In the genomic region with DNA sequence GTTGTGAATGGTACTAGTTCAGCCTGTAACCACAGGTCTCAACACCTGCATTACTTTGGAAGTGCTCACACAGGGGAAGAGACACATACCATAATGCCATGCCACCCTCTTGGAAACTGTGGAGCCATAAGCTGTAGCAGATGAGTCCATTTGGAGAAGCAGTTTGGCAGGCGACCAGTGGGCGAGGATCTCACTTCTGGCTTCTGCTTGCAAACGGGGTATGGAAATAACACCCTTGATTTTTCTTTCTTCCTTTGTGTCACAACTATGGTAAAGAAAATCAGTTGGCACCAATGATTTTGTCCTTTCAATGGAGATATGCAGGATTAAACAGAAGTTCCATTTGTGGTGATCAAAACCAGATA, we compare ENCODE assay signal across 1 cellular context.
TF ChIP-seq lines count a peak whose summit lies in the region.

No MANE protein-coding gene starts in this region.

TF ChIP-seq in HepG2, 621 proteins besides CTCF, POLR2A, EP300 and RAD21 (continued from another document and continues in another):
- no peak for TF ChIP-seq SP140L (CRISPR knock-in tag; IDR thresholded peaks at IDR 0.05; ENCODE audit: borderline replicate concordance)
- no peak for TF ChIP-seq MED8 (CRISPR knock-in tag; IDR thresholded peaks at IDR 0.05; ENCODE audit: insufficient replicate concordance)
- no peak for TF ChIP-seq ZNF101 (CRISPR knock-in tag; IDR thresholded peaks at IDR 0.05; ENCODE audit: borderline replicate concordance, low read depth)
- TF ChIP-seq, protein P1, sequence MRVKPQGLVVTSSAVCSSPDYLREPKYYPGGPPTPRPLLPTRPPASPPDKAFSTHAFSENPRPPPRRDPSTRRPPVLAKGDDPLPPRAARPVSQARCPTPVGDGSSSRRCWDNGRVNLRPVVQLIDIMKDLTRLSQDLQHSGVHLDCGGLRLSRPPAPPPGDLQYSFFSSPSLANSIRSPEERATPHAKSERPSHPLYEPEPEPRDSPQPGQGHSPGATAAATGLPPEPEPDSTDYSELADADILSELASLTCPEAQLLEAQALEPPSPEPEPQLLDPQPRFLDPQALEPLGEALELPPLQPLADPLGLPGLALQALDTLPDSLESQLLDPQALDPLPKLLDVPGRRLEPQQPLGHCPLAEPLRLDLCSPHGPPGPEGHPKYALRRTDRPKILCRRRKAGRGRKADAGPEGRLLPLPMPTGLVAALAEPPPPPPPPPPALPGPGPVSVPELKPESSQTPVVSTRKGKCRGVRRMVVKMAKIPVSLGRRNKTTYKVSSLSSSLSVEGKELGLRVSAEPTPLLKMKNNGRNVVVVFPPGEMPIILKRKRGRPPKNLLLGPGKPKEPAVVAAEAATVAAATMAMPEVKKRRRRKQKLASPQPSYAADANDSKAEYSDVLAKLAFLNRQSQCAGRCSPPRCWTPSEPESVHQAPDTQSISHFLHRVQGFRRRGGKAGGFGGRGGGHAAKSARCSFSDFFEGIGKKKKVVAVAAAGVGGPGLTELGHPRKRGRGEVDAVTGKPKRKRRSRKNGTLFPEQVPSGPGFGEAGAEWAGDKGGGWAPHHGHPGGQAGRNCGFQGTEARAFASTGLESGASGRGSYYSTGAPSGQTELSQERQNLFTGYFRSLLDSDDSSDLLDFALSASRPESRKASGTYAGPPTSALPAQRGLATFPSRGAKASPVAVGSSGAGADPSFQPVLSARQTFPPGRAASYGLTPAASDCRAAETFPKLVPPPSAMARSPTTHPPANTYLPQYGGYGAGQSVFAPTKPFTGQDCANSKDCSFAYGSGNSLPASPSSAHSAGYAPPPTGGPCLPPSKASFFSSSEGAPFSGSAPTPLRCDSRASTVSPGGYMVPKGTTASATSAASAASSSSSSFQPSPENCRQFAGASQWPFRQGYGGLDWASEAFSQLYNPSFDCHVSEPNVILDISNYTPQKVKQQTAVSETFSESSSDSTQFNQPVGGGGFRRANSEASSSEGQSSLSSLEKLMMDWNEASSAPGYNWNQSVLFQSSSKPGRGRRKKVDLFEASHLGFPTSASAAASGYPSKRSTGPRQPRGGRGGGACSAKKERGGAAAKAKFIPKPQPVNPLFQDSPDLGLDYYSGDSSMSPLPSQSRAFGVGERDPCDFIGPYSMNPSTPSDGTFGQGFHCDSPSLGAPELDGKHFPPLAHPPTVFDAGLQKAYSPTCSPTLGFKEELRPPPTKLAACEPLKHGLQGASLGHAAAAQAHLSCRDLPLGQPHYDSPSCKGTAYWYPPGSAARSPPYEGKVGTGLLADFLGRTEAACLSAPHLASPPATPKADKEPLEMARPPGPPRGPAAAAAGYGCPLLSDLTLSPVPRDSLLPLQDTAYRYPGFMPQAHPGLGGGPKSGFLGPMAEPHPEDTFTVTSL (CRISPR knock-in tag; IDR thresholded peaks at IDR 0.05; ENCODE audit: borderline replicate concordance): no peak
- TF ChIP-seq, protein P2, sequence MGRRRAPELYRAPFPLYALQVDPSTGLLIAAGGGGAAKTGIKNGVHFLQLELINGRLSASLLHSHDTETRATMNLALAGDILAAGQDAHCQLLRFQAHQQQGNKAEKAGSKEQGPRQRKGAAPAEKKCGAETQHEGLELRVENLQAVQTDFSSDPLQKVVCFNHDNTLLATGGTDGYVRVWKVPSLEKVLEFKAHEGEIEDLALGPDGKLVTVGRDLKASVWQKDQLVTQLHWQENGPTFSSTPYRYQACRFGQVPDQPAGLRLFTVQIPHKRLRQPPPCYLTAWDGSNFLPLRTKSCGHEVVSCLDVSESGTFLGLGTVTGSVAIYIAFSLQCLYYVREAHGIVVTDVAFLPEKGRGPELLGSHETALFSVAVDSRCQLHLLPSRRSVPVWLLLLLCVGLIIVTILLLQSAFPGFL (CRISPR knock-in tag; IDR thresholded peaks at IDR 0.05): no peak
- TF ChIP-seq, protein P3, sequence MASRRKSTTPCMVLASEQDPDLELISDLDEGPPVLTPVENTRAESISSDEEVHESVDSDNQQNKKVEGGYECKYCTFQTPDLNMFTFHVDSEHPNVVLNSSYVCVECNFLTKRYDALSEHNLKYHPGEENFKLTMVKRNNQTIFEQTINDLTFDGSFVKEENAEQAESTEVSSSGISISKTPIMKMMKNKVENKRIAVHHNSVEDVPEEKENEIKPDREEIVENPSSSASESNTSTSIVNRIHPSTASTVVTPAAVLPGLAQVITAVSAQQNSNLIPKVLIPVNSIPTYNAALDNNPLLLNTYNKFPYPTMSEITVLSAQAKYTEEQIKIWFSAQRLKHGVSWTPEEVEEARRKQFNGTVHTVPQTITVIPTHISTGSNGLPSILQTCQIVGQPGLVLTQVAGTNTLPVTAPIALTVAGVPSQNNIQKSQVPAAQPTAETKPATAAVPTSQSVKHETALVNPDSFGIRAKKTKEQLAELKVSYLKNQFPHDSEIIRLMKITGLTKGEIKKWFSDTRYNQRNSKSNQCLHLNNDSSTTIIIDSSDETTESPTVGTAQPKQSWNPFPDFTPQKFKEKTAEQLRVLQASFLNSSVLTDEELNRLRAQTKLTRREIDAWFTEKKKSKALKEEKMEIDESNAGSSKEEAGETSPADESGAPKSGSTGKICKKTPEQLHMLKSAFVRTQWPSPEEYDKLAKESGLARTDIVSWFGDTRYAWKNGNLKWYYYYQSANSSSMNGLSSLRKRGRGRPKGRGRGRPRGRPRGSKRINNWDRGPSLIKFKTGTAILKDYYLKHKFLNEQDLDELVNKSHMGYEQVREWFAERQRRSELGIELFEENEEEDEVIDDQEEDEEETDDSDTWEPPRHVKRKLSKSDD (CRISPR knock-in tag; IDR thresholded peaks at IDR 0.05; ENCODE audit: low read depth): no peak
- 0 out of 2 replicates have a peak, but pooled peaks have one; percentile 8 for TF ChIP-seq NFIC (IDR thresholded peaks at IDR 0.05; ENCODE audit: low read length)
- TF ChIP-seq NAIF1 (CRISPR knock-in tag; IDR thresholded peaks at IDR 0.05; ENCODE audit: borderline replicate concordance): 0 out of 2 replicates have a peak, but pooled peaks have one; percentile 0
- TF ChIP-seq, protein P4, sequence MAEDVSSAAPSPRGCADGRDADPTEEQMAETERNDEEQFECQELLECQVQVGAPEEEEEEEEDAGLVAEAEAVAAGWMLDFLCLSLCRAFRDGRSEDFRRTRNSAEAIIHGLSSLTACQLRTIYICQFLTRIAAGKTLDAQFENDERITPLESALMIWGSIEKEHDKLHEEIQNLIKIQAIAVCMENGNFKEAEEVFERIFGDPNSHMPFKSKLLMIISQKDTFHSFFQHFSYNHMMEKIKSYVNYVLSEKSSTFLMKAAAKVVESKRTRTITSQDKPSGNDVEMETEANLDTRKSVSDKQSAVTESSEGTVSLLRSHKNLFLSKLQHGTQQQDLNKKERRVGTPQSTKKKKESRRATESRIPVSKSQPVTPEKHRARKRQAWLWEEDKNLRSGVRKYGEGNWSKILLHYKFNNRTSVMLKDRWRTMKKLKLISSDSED (CRISPR knock-in tag; IDR thresholded peaks at IDR 0.05): no peak
- no peak for TF ChIP-seq HOXD1 (CRISPR knock-in tag; IDR thresholded peaks at IDR 0.05)
- no peak for TF ChIP-seq MIXL1 (CRISPR knock-in tag; IDR thresholded peaks at IDR 0.05)
- TF ChIP-seq FOXK1 (CRISPR knock-in tag; IDR thresholded peaks at IDR 0.05; ENCODE audit: borderline replicate concordance, low read depth): no peak
- TF ChIP-seq ZSCAN29 (CRISPR knock-in tag; conservative IDR thresholded peaks at IDR 0.05): no peak
- no peak for TF ChIP-seq MTA1 (CRISPR knock-in tag; IDR thresholded peaks at IDR 0.05; ENCODE audit: borderline replicate concordance)
- no peak for TF ChIP-seq ZNF761 (CRISPR knock-in tag; conservative IDR thresholded peaks at IDR 0.05)
- TF ChIP-seq CBFB (CRISPR knock-in tag; IDR thresholded peaks at IDR 0.05): no peak
- TF ChIP-seq RAD51 (IDR thresholded peaks at IDR 0.05; ENCODE audit: borderline replicate concordance): no peak
- TF ChIP-seq, protein P5, sequence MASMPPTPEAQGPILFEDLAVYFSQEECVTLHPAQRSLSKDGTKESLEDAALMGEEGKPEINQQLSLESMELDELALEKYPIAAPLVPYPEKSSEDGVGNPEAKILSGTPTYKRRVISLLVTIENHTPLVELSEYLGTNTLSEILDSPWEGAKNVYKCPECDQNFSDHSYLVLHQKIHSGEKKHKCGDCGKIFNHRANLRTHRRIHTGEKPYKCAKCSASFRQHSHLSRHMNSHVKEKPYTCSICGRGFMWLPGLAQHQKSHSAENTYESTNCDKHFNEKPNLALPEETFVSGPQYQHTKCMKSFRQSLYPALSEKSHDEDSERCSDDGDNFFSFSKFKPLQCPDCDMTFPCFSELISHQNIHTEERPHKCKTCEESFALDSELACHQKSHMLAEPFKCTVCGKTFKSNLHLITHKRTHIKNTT (CRISPR knock-in tag; IDR thresholded peaks at IDR 0.05): no peak
- TF ChIP-seq PAF1 (CRISPR knock-in tag; IDR thresholded peaks at IDR 0.05): peak; percentile 91; the same call in 1 of the 2 replicates
- no peak for TF ChIP-seq ZNF446 (CRISPR knock-in tag; IDR thresholded peaks at IDR 0.05)
- TF ChIP-seq KDM5A (IDR thresholded peaks at IDR 0.05; ENCODE audit: borderline replicate concordance, low read length): no peak
- TF ChIP-seq MATR3 (CRISPR knock-in tag; IDR thresholded peaks at IDR 0.05): no peak
- no peak for TF ChIP-seq ZNF878 (CRISPR knock-in tag; IDR thresholded peaks at IDR 0.05)
- TF ChIP-seq ZNF253 (CRISPR knock-in tag; IDR thresholded peaks at IDR 0.05; ENCODE audit: borderline replicate concordance): no peak
- peak; percentile 51 for TF ChIP-seq RBM22 (optimal IDR thresholded peaks at IDR 0.05; ENCODE audit: low read length)
- TF ChIP-seq, protein P6, sequence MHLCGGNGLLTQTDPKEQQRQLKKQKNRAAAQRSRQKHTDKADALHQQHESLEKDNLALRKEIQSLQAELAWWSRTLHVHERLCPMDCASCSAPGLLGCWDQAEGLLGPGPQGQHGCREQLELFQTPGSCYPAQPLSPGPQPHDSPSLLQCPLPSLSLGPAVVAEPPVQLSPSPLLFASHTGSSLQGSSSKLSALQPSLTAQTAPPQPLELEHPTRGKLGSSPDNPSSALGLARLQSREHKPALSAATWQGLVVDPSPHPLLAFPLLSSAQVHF (CRISPR knock-in tag; IDR thresholded peaks at IDR 0.05): no peak
- no peak for TF ChIP-seq IKZF1 (IDR thresholded peaks at IDR 0.05)
- no peak for TF ChIP-seq ZNF75D (CRISPR knock-in tag; IDR thresholded peaks at IDR 0.05; ENCODE audit: borderline replicate concordance)
- TF ChIP-seq, protein P7, sequence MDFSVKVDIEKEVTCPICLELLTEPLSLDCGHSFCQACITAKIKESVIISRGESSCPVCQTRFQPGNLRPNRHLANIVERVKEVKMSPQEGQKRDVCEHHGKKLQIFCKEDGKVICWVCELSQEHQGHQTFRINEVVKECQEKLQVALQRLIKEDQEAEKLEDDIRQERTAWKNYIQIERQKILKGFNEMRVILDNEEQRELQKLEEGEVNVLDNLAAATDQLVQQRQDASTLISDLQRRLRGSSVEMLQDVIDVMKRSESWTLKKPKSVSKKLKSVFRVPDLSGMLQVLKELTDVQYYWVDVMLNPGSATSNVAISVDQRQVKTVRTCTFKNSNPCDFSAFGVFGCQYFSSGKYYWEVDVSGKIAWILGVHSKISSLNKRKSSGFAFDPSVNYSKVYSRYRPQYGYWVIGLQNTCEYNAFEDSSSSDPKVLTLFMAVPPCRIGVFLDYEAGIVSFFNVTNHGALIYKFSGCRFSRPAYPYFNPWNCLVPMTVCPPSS (IDR thresholded peaks at IDR 0.05): no peak
- TF ChIP-seq ZNF672 (CRISPR knock-in tag; IDR thresholded peaks at IDR 0.05): no peak
- TF ChIP-seq POLR2G (IDR thresholded peaks at IDR 0.05; ENCODE audit: low read depth, low read length): peak; percentile 74
- TF ChIP-seq, protein P8, sequence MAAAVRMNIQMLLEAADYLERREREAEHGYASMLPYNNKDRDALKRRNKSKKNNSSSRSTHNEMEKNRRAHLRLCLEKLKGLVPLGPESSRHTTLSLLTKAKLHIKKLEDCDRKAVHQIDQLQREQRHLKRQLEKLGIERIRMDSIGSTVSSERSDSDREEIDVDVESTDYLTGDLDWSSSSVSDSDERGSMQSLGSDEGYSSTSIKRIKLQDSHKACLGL (CRISPR knock-in tag; IDR thresholded peaks at IDR 0.05): no peak
- TF ChIP-seq, protein P9, sequence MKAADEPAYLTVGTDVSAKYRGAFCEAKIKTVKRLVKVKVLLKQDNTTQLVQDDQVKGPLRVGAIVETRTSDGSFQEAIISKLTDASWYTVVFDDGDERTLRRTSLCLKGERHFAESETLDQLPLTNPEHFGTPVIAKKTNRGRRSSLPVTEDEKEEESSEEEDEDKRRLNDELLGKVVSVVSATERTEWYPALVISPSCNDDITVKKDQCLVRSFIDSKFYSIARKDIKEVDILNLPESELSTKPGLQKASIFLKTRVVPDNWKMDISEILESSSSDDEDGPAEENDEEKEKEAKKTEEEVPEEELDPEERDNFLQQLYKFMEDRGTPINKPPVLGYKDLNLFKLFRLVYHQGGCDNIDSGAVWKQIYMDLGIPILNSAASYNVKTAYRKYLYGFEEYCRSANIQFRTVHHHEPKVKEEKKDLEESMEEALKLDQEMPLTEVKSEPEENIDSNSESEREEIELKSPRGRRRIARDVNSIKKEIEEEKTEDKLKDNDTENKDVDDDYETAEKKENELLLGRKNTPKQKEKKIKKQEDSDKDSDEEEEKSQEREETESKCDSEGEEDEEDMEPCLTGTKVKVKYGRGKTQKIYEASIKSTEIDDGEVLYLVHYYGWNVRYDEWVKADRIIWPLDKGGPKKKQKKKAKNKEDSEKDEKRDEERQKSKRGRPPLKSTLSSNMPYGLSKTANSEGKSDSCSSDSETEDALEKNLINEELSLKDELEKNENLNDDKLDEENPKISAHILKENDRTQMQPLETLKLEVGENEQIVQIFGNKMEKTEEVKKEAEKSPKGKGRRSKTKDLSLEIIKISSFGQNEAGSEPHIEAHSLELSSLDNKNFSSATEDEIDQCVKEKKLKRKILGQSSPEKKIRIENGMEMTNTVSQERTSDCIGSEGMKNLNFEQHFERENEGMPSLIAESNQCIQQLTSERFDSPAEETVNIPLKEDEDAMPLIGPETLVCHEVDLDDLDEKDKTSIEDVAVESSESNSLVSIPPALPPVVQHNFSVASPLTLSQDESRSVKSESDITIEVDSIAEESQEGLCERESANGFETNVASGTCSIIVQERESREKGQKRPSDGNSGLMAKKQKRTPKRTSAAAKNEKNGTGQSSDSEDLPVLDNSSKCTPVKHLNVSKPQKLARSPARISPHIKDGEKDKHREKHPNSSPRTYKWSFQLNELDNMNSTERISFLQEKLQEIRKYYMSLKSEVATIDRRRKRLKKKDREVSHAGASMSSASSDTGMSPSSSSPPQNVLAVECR (CRISPR knock-in tag; IDR thresholded peaks at IDR 0.05; ENCODE audit: borderline replicate concordance): no peak
- 0 out of 2 replicates have a peak, but pooled peaks have one; percentile 50 for TF ChIP-seq FLYWCH1 (CRISPR knock-in tag; IDR thresholded peaks at IDR 0.05)
- no peak for TF ChIP-seq ZNF44 (CRISPR knock-in tag; IDR thresholded peaks at IDR 0.05)
- peak; percentile 76; the same call in 1 of the 2 replicates for TF ChIP-seq MBD4 (IDR thresholded peaks at IDR 0.05; ENCODE audit: borderline replicate concordance, low read length)
- TF ChIP-seq POLR2AphosphoS5 (IDR thresholded peaks at IDR 0.05; ENCODE audit: low read depth, low read length): peak; percentile 20
